In the genomic region with DNA sequence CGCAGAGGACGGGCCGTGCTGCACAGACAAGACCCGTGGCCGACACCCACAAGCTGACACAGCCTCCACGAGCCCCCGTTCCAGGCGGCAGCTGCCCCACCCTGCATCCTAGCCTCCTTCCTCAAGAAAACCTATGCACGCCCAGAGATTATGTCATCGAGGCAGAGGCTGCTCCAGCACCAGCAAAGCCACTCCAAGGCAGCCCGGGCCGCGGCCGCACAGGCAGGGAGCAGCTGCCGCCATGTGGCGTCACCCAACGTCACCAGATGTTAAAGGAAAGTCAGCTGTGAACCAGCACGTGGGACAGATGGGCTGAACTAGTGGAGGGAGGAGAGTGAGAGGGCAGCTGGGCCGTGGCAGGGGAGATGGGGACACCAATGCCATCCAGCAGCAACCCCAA, we compare ENCODE assay signal across 21 cellular contexts. TPM values are rescaled to one million over a fixed set of nuclear protein-coding genes. Genes with fewer than 3 reads are reported as not detected.
DNase-seq lines count a peak whose midpoint lies in the region; ATAC-seq and TF ChIP-seq lines count a peak whose summit lies in the region.
"Had no signal": no experiment of that assay in that cellular context is flagged by ENCODE, and none has a peak within 500 bp of the region (broad histone marks: within the 10 kb centered on the region; RNA-seq: fewer than 3 reads in every experiment).

No MANE protein-coding gene starts in this region.

- H3F3A ChIP-seq in PC-3 (ENCODE audit: low read length, unreplicated experiment): no peaks in the 10 kb centered on the region

- H3K9me2 ChIP-seq in PC-3 (replicated peaks; ENCODE audit: low read length): no peaks in the 10 kb centered on the region

- no peak for DNase-seq in left ventricle myocardium superior
- no peak for DNase-seq in Right ventricle myocardium inferior (ENCODE audit: missing footprints)
- DNase-seq in PC-3: no peak
- DNase-seq in activated CD8-positive, alpha-beta memory T cell treated with anti-CD3 and anti-CD28 coated beads, Interleukin-2, amount 50 U/mL, for 48 hours: no peak
- no peak for DNase-seq in posterior vena cava (ENCODE audit: low spot score)
- DNase-seq in NCI-H2227 (lab: John Stamatoyannopoulos, UW; ENCODE audit: unreplicated experiment): no peak
- no peak for DNase-seq in activated effector memory CD4-positive, alpha-beta T cell treated with anti-CD3 and anti-CD28 coated beads, Interleukin-2, amount 50 U/mL, for 16 hours
- DNase-seq: activated CD4-positive, alpha-beta T cell treated with anti-CD3 and anti-CD28 coated beads, Interleukin-2, amount 10 ng/mL, durations not matched to agents 24 days and 14 days; activated CD8-positive, alpha-beta memory T cell treated with anti-CD3 and anti-CD28 coated beads, Interleukin-2, amount 10 ng/mL, durations not matched to agents 7 days and 5 days; activated naive CD8-positive, alpha-beta T cell treated with anti-CD3 and anti-CD28 coated beads, Interleukin-2, amount 10 ng/mL, durations not matched to agents 7 days and 5 days; C1 segment of cervical spinal cord; left colon; MG63; NCI-H146; NCI-H446; retina; stimulated activated CD8-positive, alpha-beta memory T cell treated with anti-CD3 and anti-CD28 coated beads, Interleukin-4, amount 100 ng/mL, for 48 hours; SW 1271 had no signal

- peak overlapping the region; percentile 75; the same call in 1 of the 2 replicates for H3K4me3 ChIP-seq in PC-3 (ENCODE audit: low read length)
- peak overlapping the region; percentile 58 for H3K4me3 ChIP-seq in iPS-18a (ENCODE audit: low read length)

- no peaks in the 10 kb centered on the region for H3K27me3 ChIP-seq in PC-3 (ENCODE audit: low read length)
- H3K27me3 ChIP-seq in iPS-18a (ENCODE audit: control insufficient read depth, insufficient read depth, low read length): no peaks in the 10 kb centered on the region
- H3K27me3 ChIP-seq: MG63 had no signal

- peak; percentile 38 for ATAC-seq in left ventricle myocardium superior
- no peak for ATAC-seq in Right ventricle myocardium inferior
- no peak for ATAC-seq in PC-3

- 0 out of 2 replicates have a peak, but pooled peaks cover 3% of the 10 kb centered on the region for H3K79me2 ChIP-seq in PC-3 (ENCODE audit: low read length)

- H4K20me1 ChIP-seq in PC-3 (ENCODE audit: low read length): no peaks in the 10 kb centered on the region

- 0 out of 2 replicates have a peak overlapping the region, but pooled peaks have one; percentile 62 for H3K9ac ChIP-seq in PC-3 (ENCODE audit: low read length)
- no peak overlapping the region for H3K9ac ChIP-seq in iPS-18a (ENCODE audit: low read length)

- TF ChIP-seq CTCF in PC-3 (conservative IDR thresholded peaks at IDR 0.05; ENCODE audit: low read depth, low read length): no peak

- H3K4me2 ChIP-seq in PC-3 (ENCODE audit: low read length): peak overlapping the region; percentile 91; the same call in 1 of the 2 replicates

- H3K27ac ChIP-seq in PC-3 (ENCODE audit: low read length) (no peak overlapping the region), iPS-18a (ENCODE audit: low read length) (no peak overlapping the region)
- H3K27ac ChIP-seq: neutrophil, RWPE1 had no signal

- H3K36me3 ChIP-seq in PC-3 (ENCODE audit: low read depth, low read length) (no peaks in the 10 kb centered on the region), iPS-18a (ENCODE audit: control insufficient read depth, low read depth, low read length) (no peaks in the 10 kb centered on the region)
- H3K36me3 ChIP-seq: MG63, neutrophil had no signal

- H2AFZ ChIP-seq in PC-3 (ENCODE audit: low read length): no peak overlapping the region

- BruUV-seq in PC-3 (replicated peaks; lab: Mats Ljungman, UMichigan): no TSS peak

- peaks cover 8% of the 10 kb centered on the region; the same call in 1 of the 2 replicates for H3K4me1 ChIP-seq in PC-3 (ENCODE audit: insufficient read depth, low read length)
- H3K4me1 ChIP-seq in iPS-18a (ENCODE audit: control insufficient read depth, low read depth, low read length): no peaks in the 10 kb centered on the region

- intact Hi-C loops in left ventricle myocardium superior (cut with micrococcal nuclease) (no loop called here), Right ventricle myocardium inferior (cut with DNase I) (no loop called here), PC-3 (cut with micrococcal nuclease) (no loop called here), posterior vena cava (cut with DNase I) (no loop called here)

- POLR2A ChIA-PET in PC-3 (lab: Charles Lee; ENCODE audit: unreplicated experiment): no interaction called here

- H3K9me3 ChIP-seq in PC-3 (ENCODE audit: low read length): no peaks in the 10 kb centered on the region
- no peaks in the 10 kb centered on the region for H3K9me3 ChIP-seq in iPS-18a (ENCODE audit: control insufficient read depth, low read depth, low read length)
- H3K9me3 ChIP-seq: MG63, neutrophil had no signal

- CTCF ChIA-PET in PC-3 (lab: Charles Lee): no interaction called here

RNA-seq across cellular contexts. Expression of gene STK32C, which starts 59.8 kb away (rescaled TPM):
- total RNA-seq in left ventricle myocardium superior (4.9 TPM), Right ventricle myocardium inferior (7.0 TPM), PC-3 (2014; rRNA removed) (28.3 and 34.7 TPM in 2 replicates), posterior vena cava (1 to 10 TPM; 6.3 to 9.7 TPM)
